In the genomic region with DNA sequence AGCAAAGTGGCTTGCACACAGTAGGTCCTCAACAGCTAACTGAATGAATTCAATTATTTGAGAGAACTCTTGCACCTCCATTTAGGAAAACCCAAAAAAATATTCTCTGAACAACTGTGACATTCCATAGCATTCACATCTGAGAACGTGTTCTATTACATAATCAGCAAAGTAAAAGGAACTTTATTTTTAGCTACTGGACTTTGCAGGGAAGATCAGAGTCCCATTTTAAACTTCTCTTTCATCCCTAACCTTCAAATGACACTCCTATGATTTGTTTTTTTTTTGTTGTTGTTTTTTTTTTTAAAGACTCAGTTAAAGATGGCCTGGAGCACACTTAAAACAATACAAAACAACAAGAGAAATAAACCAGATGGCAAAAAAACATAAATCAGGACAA, we compare ENCODE assay signal across 16 cellular contexts.
"Had no signal": no experiment of that assay in that cellular context is flagged by ENCODE, and none has a peak within 500 bp of the region (broad histone marks: within the 10 kb centered on the region; RNA-seq: fewer than 3 reads in every experiment).

No MANE protein-coding gene starts in this region.

- H3K4me1 ChIP-seq: prostate gland, spleen had no signal

- H3K9me3 ChIP-seq: gastrocnemius medialis, heart right ventricle, prostate gland, spleen, thyroid gland had no signal

- H3K4me3 ChIP-seq: gastrocnemius medialis, heart right ventricle, prostate gland, spleen, thyroid gland had no signal

- H3K27me3 ChIP-seq: gastrocnemius medialis, thyroid gland had no signal

- H3K27ac ChIP-seq: epithelial cell of prostate had no signal

- H3K36me3 ChIP-seq: gastrocnemius medialis, heart right ventricle, prostate gland, spleen, thyroid gland had no signal

- DNase-seq: activated CD4-positive, alpha-beta T cell treated with anti-CD3 and anti-CD28 coated beads, Interleukin-2, amount 10 ng/mL, durations not matched to agents 7 days and 5 days; activated CD8-positive, alpha-beta memory T cell treated with anti-CD3 and anti-CD28 coated beads, Interleukin-2, amount 50 U/mL, for 4 hours; activated naive CD4-positive, alpha-beta T cell treated with anti-CD3 and anti-CD28 coated beads for 36 hours; activated naive CD8-positive, alpha-beta T cell treated with anti-CD3 and anti-CD28 coated beads, Interleukin-2, amount 50 U/mL, for 24 hours; activated T-cell treated with anti-CD3 and anti-CD28 coated beads, Interleukin-2, amount 50 U/mL, for 4 hours; gastrocnemius medialis; heart right ventricle; spleen; stimulated activated CD4-positive, alpha-beta T cell treated with anti-CD3 and anti-CD28 coated beads, Interleukin-4, amount 100 ng/mL, for 4 hours; T-helper 1 cell; T-helper 9 cell had no signal

- FAIRE-seq: urothelium cell line had no signal

- ATAC-seq: activated naive CD8-positive, alpha-beta T cell treated with anti-CD3 and anti-CD28 coated beads, Interleukin-2, amount 50 U/mL, for 24 hours; activated T-cell treated with anti-CD3 and anti-CD28 coated beads, Interleukin-2, amount 50 U/mL, for 4 hours; stimulated activated memory B cell treated with anti-CD40 and anti-IgM and Interleukin-4, amounts not matched to agents 10 μg/mL and 1 μg/mL and 100 μg/mL, for 72 hours had no signal
